16 cellular contexts compared by ENCODE assay signal in the genomic region with DNA sequence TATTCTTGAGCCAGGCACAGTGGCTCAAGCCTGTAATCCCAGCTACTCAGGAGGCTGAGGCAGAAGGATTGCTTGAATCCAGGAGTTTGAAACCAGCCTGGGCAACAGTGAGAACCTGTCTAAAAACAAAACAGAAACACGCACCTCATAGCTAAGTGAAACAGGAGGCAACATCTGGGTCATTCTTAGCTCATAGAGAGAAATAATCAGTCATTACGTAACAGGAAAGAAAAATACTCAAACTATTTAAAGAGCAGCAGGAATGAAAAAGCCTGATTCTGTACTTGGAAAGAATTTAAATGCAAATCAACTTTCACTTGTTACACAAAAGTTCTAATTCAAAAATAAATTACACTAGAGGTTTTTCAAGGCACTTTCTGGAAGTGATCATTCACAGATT. TPM values are rescaled to one million over a fixed set of nuclear protein-coding genes. Genes with fewer than 3 reads are reported as not detected.
DNase-seq lines count a peak whose midpoint lies in the region; ATAC-seq and TF ChIP-seq lines count a peak whose summit lies in the region.
"Had no signal": no experiment of that assay in that cellular context is flagged by ENCODE, and none has a peak within 500 bp of the region (broad histone marks: within the 10 kb centered on the region; RNA-seq: fewer than 3 reads in every experiment).

No MANE protein-coding gene starts in this region.

- H3K4ac ChIP-seq in trophoblast cell (ENCODE audit: low read depth, low read length): no peak overlapping the region

- H3K9ac ChIP-seq in trophoblast cell (ENCODE audit: low read length): no peak overlapping the region

- TF ChIP-seq CTCF in cardiac fibroblast (IDR thresholded peaks at IDR 0.05; ENCODE audit: low read depth, low read length): no peak
- TF ChIP-seq CTCF in CD8-positive, alpha-beta T cell (IDR thresholded peaks at IDR 0.05): no peak

- no peaks in the 10 kb centered on the region for H3K79me2 ChIP-seq in trophoblast cell (ENCODE audit: control insufficient read depth, insufficient read depth, low read length, poor library complexity)

- CTCF ChIA-PET in CD8-positive, alpha-beta T cell (lab: Charles Lee): interaction anchor here (1.5 kb wide), 1 partner anchor 296 kb away, joined by 5 read pairs; no protein-coding TSS in a partner anchor

- H3K14ac ChIP-seq in trophoblast cell (ENCODE audit: low read length): no peak overlapping the region

- POLR2A ChIA-PET in CD8-positive, alpha-beta T cell (lab: Charles Lee): no interaction called here

- H3K4me1 ChIP-seq in trophoblast cell (ENCODE audit: control insufficient read depth in 1 of 2, insufficient read depth in 2 of 2, low read length in 2 of 2): no peaks in the 10 kb centered on the region
- no peaks in the 10 kb centered on the region for H3K4me1 ChIP-seq in CD8-positive, alpha-beta T cell (ENCODE audit: insufficient read depth, low read length)

- H3K27ac Mint-ChIP-seq in CD8-positive, alpha-beta T cell: no peak overlapping the region
- H3K27ac Mint-ChIP-seq: activated naive CD4-positive, alpha-beta T cell treated with anti-CD3 and anti-CD28 coated beads, Interleukin-2, amount 50 U/mL, for 24 hours; IgD-negative memory B cell; natural killer cell; T-helper 2 cell treated with Interferon-gamma antibody and Interleukin-4, amounts not matched to agents 5 μg/mL and 100 μg/mL, for 36 hours had no signal

- H3K9me3 ChIP-seq in trophoblast cell (ENCODE audit: insufficient read depth, low read depth, low read length): no peaks in the 10 kb centered on the region
- H3K9me3 ChIP-seq in CD8-positive, alpha-beta T cell (ENCODE audit: low read length): no peaks in the 10 kb centered on the region
- H3K9me3 ChIP-seq: HAP-1 had no signal

- H3K79me1 ChIP-seq in trophoblast cell (ENCODE audit: low read length): no peaks in the 10 kb centered on the region

- H3K4me2 ChIP-seq in trophoblast cell (ENCODE audit: low read length): no peak overlapping the region

- H3K27ac ChIP-seq in trophoblast cell (ENCODE audit: low read depth, low read length): no peak overlapping the region
- no peak overlapping the region for H3K27ac ChIP-seq in CD8-positive, alpha-beta T cell (ENCODE audit: low read depth, low read length)

- no peak overlapping the region for H3K4me3 ChIP-seq in cardiac fibroblast (replicated peaks in 1 of 2; ENCODE audit: low read depth in 2 of 2, low read length in 2 of 2)
- H3K4me3 ChIP-seq in trophoblast cell (ENCODE audit: low read depth, low read length): no peak overlapping the region
- H3K4me3 ChIP-seq in CD8-positive, alpha-beta T cell (ENCODE audit: low read depth, low read length): no peak overlapping the region
- H3K4me3 ChIP-seq: HAP-1 had no signal

- no peak overlapping the region for H3K18ac ChIP-seq in trophoblast cell (ENCODE audit: low read length)

- H3K27me3 ChIP-seq in trophoblast cell (ENCODE audit: insufficient read depth, low read length): no peaks in the 10 kb centered on the region
- no peaks in the 10 kb centered on the region for H3K27me3 ChIP-seq in CD8-positive, alpha-beta T cell (ENCODE audit: insufficient read depth, low read length)

- H3K23ac ChIP-seq in trophoblast cell (ENCODE audit: low read length): no peak overlapping the region

- H4K91ac ChIP-seq in trophoblast cell (ENCODE audit: low read depth, low read length): no peak overlapping the region

- no peaks in the 10 kb centered on the region for H3K36me3 Mint-ChIP-seq in CD8-positive, alpha-beta T cell
- H3K36me3 Mint-ChIP-seq: activated naive CD4-positive, alpha-beta T cell treated with anti-CD3 and anti-CD28 coated beads, Interleukin-2, amount 50 U/mL, for 24 hours; IgD-negative memory B cell; natural killer cell had no signal

- no peak overlapping the region for H3K4me3 Mint-ChIP-seq in CD8-positive, alpha-beta T cell
- H3K4me3 Mint-ChIP-seq: activated naive CD4-positive, alpha-beta T cell treated with anti-CD3 and anti-CD28 coated beads, Interleukin-2, amount 50 U/mL, for 24 hours; IgD-negative memory B cell; natural killer cell; T-helper 2 cell treated with Interferon-gamma antibody and Interleukin-4, amounts not matched to agents 5 μg/mL and 100 μg/mL, for 36 hours had no signal

- H2BK5ac ChIP-seq in trophoblast cell (ENCODE audit: low read depth, low read length, poor library complexity): no peak overlapping the region

- H2BK120ac ChIP-seq in trophoblast cell (ENCODE audit: insufficient read depth, low read length, poor library complexity): no peak overlapping the region

- H4K12ac ChIP-seq in trophoblast cell (ENCODE audit: low read depth, low read length): no peak overlapping the region

- no peaks in the 10 kb centered on the region for H3K4me1 Mint-ChIP-seq in CD8-positive, alpha-beta T cell (ENCODE audit: low read depth)
- H3K4me1 Mint-ChIP-seq: activated naive CD4-positive, alpha-beta T cell treated with anti-CD3 and anti-CD28 coated beads, Interleukin-2, amount 50 U/mL, for 24 hours had no signal

- H4K8ac ChIP-seq in trophoblast cell (ENCODE audit: low read depth, low read length): no peak overlapping the region

- H3K9me3 Mint-ChIP-seq in CD8-positive, alpha-beta T cell: no peaks in the 10 kb centered on the region
- H3K9me3 Mint-ChIP-seq: activated naive CD4-positive, alpha-beta T cell treated with anti-CD3 and anti-CD28 coated beads, Interleukin-2, amount 50 U/mL, for 24 hours; IgD-negative memory B cell; natural killer cell; T-helper 2 cell treated with Interferon-gamma antibody and Interleukin-4, amounts not matched to agents 5 μg/mL and 100 μg/mL, for 36 hours had no signal

- peaks cover 4% of the 10 kb centered on the region for H3K27me3 Mint-ChIP-seq in CD8-positive, alpha-beta T cell (ENCODE audit: low read depth)
- H3K27me3 Mint-ChIP-seq: activated naive CD4-positive, alpha-beta T cell treated with anti-CD3 and anti-CD28 coated beads, Interleukin-2, amount 50 U/mL, for 24 hours had no signal

- intact Hi-C loops in CD8-positive, alpha-beta T cell (cut with DNase I, micrococcal nuclease): loop anchor here (5.0 to 10.0 kb wide), 2 partner anchors 207 to 335 kb away; no protein-coding TSS in a partner anchor

- H2AFZ ChIP-seq in trophoblast cell (ENCODE audit: insufficient read depth, low read length, poor library complexity): no peak overlapping the region

- peak; percentile 49 for ATAC-seq in GM21390 (IDR thresholded peaks at IDR 0.05; ENCODE audit: unreplicated experiment)
- ATAC-seq in CD8-positive, alpha-beta T cell: no peak
- ATAC-seq in GM19455 (IDR thresholded peaks at IDR 0.05; ENCODE audit: unreplicated experiment): no peak
- ATAC-seq: natural killer cell had no signal

- no peak overlapping the region for H2AK5ac ChIP-seq in trophoblast cell (ENCODE audit: low read length)

- H3K36me3 ChIP-seq in trophoblast cell (ENCODE audit: control insufficient read depth in 1 of 2, insufficient read depth in 2 of 2, low read length in 2 of 2): peaks cover 0 to 1% of the 10 kb centered on the region in 2 experiments
- H3K36me3 ChIP-seq in CD8-positive, alpha-beta T cell (ENCODE audit: insufficient read depth, low read length): no peaks in the 10 kb centered on the region
- H3K36me3 ChIP-seq: HAP-1 had no signal

- H2BK12ac ChIP-seq in trophoblast cell (ENCODE audit: low read length): no peak overlapping the region

- DNase-seq in MV-4-11 (lab: John Stamatoyannopoulos, UW): peak; percentile 51
- peak; percentile 68 to 69 for DNase-seq in cardiac fibroblast (ENCODE audit: low read depth in 2 of 2)
- peak; percentile 15 to 81 for DNase-seq in trophoblast cell
- no peak for DNase-seq in CD8-positive, alpha-beta T cell
- no peak for DNase-seq in NCI-H2107 treated with DMSO at 0.1 percent for 48 hours (lab: John Stamatoyannopoulos, UW; ENCODE audit: unreplicated experiment)
- DNase-seq: Calu3, natural killer cell, NCI-H187 treated with DMSO at 0.1 percent for 48 hours had no signal

- WGBS in trophoblast cell (ENCODE audit: extremely low coverage, insufficient coverage, insufficient read length): no CpG with 5 or more reads among the region's 2 CpGs

RNA-seq across cellular contexts. Expression of a gene that starts 17.2 kb away (rescaled TPM):
- 0.04 TPM in 1 of 2 replicates, not detected in the other for polyA plus RNA-seq in trophoblast cell (2013)
- total RNA-seq in CD8-positive, alpha-beta T cell: not detected
- total RNA-seq: Calu3, chondrocyte, natural killer cell, temporal lobe had no signal
- polyA plus RNA-seq: IgD-negative memory B cell had no signal

RNA-seq across cellular contexts. Expression of a gene that starts 47.6 kb away (rescaled TPM):
- 18.3 and 19.1 TPM in 2 replicates for polyA plus RNA-seq in trophoblast cell (2013)
- total RNA-seq in CD8-positive, alpha-beta T cell: 10 to 100 TPM; 24.7 to 26.3 TPM

Comparison
In these comparisons a context has a peak if more than half of its experiments do, and no peak if none do; other contexts are left out.
1. DNase-seq: peak in MV-4-11 (single experiment), cardiac fibroblast (2 of 2) and trophoblast cell (2 of 2); none in CD8-positive, alpha-beta T cell (0 of 7) and NCI-H2107 treated with DMSO at 0.1 percent for 48 hours (single experiment).